8 cellular contexts compared by ENCODE assay signal in the genomic region with DNA sequence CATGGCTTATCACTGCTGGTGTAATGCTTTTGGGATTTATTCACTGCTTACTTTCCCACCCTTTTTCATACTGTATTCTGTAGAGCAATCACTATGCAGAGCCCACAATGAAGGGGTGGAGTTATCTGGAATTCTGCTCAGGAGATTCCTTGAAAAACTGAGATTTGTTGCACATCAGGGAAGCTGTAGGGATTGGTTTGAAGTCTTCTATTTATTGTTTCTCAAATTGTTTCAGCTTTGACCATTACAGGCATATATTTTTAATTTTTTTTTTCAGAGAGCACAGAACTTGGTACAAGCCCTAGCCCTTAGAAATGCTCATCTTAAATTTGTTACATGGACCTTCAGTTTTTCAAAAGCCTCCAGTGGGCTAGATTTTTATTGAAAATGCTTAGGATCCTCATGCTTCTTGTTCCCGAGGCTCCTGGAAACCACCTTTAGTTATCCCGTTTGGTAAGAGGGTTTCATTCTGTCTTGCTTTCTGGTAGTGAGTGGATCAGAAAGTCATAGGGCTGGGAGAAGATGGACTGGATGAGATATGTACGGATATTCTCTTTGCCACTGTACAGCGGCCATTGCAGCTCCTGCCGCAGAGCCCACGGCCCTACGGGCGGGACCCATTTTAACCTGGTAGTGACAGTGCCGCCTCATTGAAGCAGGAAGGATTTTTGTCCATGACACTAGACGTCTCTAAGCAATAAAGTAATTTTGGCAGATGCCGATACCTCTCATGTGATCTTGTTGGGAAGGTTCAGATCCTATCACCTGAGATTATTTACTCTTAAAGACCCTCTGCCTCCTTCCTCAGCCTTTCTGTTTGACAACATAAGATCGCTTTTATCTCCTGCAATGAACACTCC. TPM values are rescaled to one million over a fixed set of nuclear protein-coding genes. Genes with fewer than 3 reads are reported as not detected.
DNase-seq lines count a peak whose midpoint lies in the region; ATAC-seq, FAIRE-seq and TF ChIP-seq lines count a peak whose summit lies in the region.

No MANE protein-coding gene starts in this region.

- ATAC-seq in activated T-cell treated with anti-CD3 and anti-CD28 coated beads, Interleukin-2, amount 50 U/mL, for 4 hours, result no peak
- ATAC-seq in lower lobe of right lung (peak in 1 of 2 donors; percentile 53), GM21786 (IDR thresholded peaks at IDR 0.05; ENCODE audit: unreplicated experiment) (no peak), GM18907 (IDR thresholded peaks at IDR 0.05; ENCODE audit: unreplicated experiment) (no peak)

- H3K27me3 Mint-ChIP-seq in activated T-cell treated with anti-CD3 and anti-CD28 coated beads, Interleukin-2, amount 50 U/mL, for 4 hours (ENCODE audit: low read depth), result peaks cover 32% of the 10 kb centered on the region
- H3K27me3 Mint-ChIP-seq in brain, result peaks cover 55% of the 10 kb centered on the region

- H3K27ac Mint-ChIP-seq in brain, result peak overlapping the region in 3 of 5 experiments; percentile 82 to 88 (median 83)

- H3K27me3 ChIP-seq in lower lobe of right lung (ENCODE audit: low read depth), result peaks cover 38% of the 10 kb centered on the region

- TF ChIP-seq CTCF in brain (conservative IDR thresholded peaks at IDR 0.05) (no peak), lower lobe of right lung (IDR thresholded peaks at IDR 0.05) (no peak)

- H3K4me3 ChIP-seq in lower lobe of right lung, result peak overlapping the region; percentile 77

- DNase-seq in activated T-cell treated with anti-CD3 and anti-CD28 coated beads, Interleukin-2, amount 50 U/mL, for 4 hours, result no peak
- DNase-seq in activated T-cell treated with anti-CD3 and anti-CD28 coated beads, Interleukin-2, amount 50 U/mL, for 48 hours, result no peak
- DNase-seq in NCI-H345 (lab: John Stamatoyannopoulos, UW) (peak; percentile 44), lower lobe of right lung (no peak), urothelium cell line (ENCODE audit: low spot score) (peak; percentile 33)

- no peak for FAIRE-seq in urothelium cell line (lab: Jason Lieb, UNC)

- peak overlapping the region; percentile 90 for H3K27ac ChIP-seq in lower lobe of right lung

- no peaks in the 10 kb centered on the region for H3K9me3 Mint-ChIP-seq in activated T-cell treated with anti-CD3 and anti-CD28 coated beads, Interleukin-2, amount 50 U/mL, for 4 hours
- peaks cover 0 to 3% (median 0%) of the 10 kb centered on the region in 5 experiments for H3K9me3 Mint-ChIP-seq in brain

- peaks cover 12% of the 10 kb centered on the region for H3K4me1 ChIP-seq in lower lobe of right lung

- H3K4me1 Mint-ChIP-seq in activated T-cell treated with anti-CD3 and anti-CD28 coated beads, Interleukin-2, amount 50 U/mL, for 4 hours (ENCODE audit: low read depth), result peaks cover 9% of the 10 kb centered on the region
- H3K4me1 Mint-ChIP-seq in brain, result peaks cover 15% of the 10 kb centered on the region

- H3K4me3 Mint-ChIP-seq in activated T-cell treated with anti-CD3 and anti-CD28 coated beads, Interleukin-2, amount 50 U/mL, for 4 hours, result peak overlapping the region; percentile 91
- H3K4me3 Mint-ChIP-seq in brain, result peak overlapping the region; percentile 84 to 91 (median 89)

- intact Hi-C loops in lower lobe of right lung (cut with DNase I), result no loop called here

- no peaks in the 10 kb centered on the region for H3K36me3 Mint-ChIP-seq in activated T-cell treated with anti-CD3 and anti-CD28 coated beads, Interleukin-2, amount 50 U/mL, for 4 hours (ENCODE audit: insufficient read depth)
- no peaks in the 10 kb centered on the region for H3K36me3 Mint-ChIP-seq in brain

- no peaks in the 10 kb centered on the region for H3K36me3 ChIP-seq in lower lobe of right lung

- H3K9me3 ChIP-seq in lower lobe of right lung, result no peaks in the 10 kb centered on the region

RNA-seq across cellular contexts. Expression of gene ZNF184, which starts 45.3 kb away (rescaled TPM):
- 1 to 10 TPM; 4.5 to 5.2 (median 4.9) TPM for total RNA-seq in activated T-cell treated with anti-CD3 and anti-CD28 coated beads, Interleukin-2, amount 50 U/mL, for 4 hours
- polyA plus RNA-seq in brain (ENCODE audit: insufficient read depth, low read depth, low replicate concordance), result 6.2 TPM
- 6.6 TPM for total RNA-seq in lower lobe of right lung

Comparison
In these comparisons a context has a peak if more than half of its experiments do, and no peak if none do; other contexts are left out.
1. DNase-seq: peak in NCI-H345 (single experiment) and urothelium cell line (single experiment); none in activated T-cell treated with anti-CD3 and anti-CD28 coated beads, Interleukin-2, amount 50 U/mL, for 4 hours (single experiment), activated T-cell treated with anti-CD3 and anti-CD28 coated beads, Interleukin-2, amount 50 U/mL, for 48 hours (0 of 2) and lower lobe of right lung (single experiment).